Comparison of ENCODE assay signal across 8 cellular contexts in the genomic region with DNA sequence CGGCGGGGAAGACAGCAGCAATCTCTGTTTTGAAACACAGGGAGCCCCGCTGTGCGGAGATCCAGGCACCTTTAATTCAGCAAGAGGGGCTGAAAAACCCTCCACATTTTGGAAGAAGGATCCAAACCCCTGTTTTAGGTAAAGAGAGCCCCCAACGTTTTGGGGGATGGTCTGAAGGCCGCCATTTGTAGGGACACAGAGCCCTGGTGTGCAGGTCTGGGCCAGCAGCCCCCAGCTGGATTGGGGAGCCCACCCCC. TPM values are rescaled to one million over a fixed set of nuclear protein-coding genes. Genes with fewer than 3 reads are reported as not detected.
DNase-seq lines count a peak whose midpoint lies in the region; TF ChIP-seq lines count a peak whose summit lies in the region.

No MANE protein-coding gene starts in this region.

- H3K9me3 ChIP-seq in BLaER1 treated with 17β-estradiol and CSF1 and Interleukin-3, amounts not matched to agents 10 nM and 100 nM (replicated peaks in 1 of 11): no peaks in the 10 kb centered on the region
- H3K9me3 ChIP-seq in NT2/D1 (ENCODE audit: insufficient read depth, low read length): no peaks in the 10 kb centered on the region
- H3K9me3 ChIP-seq in effector memory CD4-positive, alpha-beta T cell (ENCODE audit: control insufficient read depth, low read length): no peaks in the 10 kb centered on the region
- no peaks in the 10 kb centered on the region for H3K9me3 ChIP-seq in neural progenitor cell (ENCODE audit: low read depth)

- no peak for DNase-seq in NT2/D1 (ENCODE audit: low read depth, low spot score)
- DNase-seq in effector memory CD4-positive, alpha-beta T cell: no peak
- DNase-seq in neural progenitor cell (ENCODE audit: low spot score): no peak
- DNase-seq in NCI-H2227 (lab: John Stamatoyannopoulos, UW; ENCODE audit: unreplicated experiment): no peak
- DNase-seq in midbrain (lab: John Stamatoyannopoulos, UW): no peak
- DNase-seq in activated CD4-positive, alpha-beta T cell treated with anti-CD3 and anti-CD28 coated beads for 1 hour: no peak
- DNase-seq in DMS153 (lab: John Stamatoyannopoulos, UW): no peak

- peak overlapping the region; percentile 84 for H3K4me3 Mint-ChIP-seq in neural progenitor cell

- H3K4me3 ChIP-seq in BLaER1 treated with 17β-estradiol and CSF1 and Interleukin-3, amounts not matched to agents 10 nM and 100 nM: peak overlapping the region in 9 of 10 experiments; percentile 56 to 79 (median 63); a peak in 16 of 20 replicates
- H3K4me3 ChIP-seq in NT2/D1 (ENCODE audit: insufficient read length, low read depth) (peak overlapping the region; percentile 72), neural progenitor cell (peak overlapping the region; percentile 60)
- peak overlapping the region; percentile 71 for H3K4me3 ChIP-seq in effector memory CD4-positive, alpha-beta T cell (ENCODE audit: insufficient read depth, low read depth, low read length, poor library complexity, severe bottlenecking)

- peak overlapping the region; percentile 67 to 89 (median 83) for H3K9ac ChIP-seq in BLaER1 treated with 17β-estradiol and CSF1 and Interleukin-3, amounts not matched to agents 10 nM and 100 nM
- H3K9ac ChIP-seq in NT2/D1 (ENCODE audit: insufficient read length, low read depth) (peak overlapping the region; percentile 86), neural progenitor cell (no peak overlapping the region)

- H3K4me1 ChIP-seq in BLaER1 treated with 17β-estradiol and CSF1 and Interleukin-3, amounts not matched to agents 10 nM and 100 nM: peaks cover 61 to 77% (median 71%) of the 10 kb centered on the region in 10 experiments
- H3K4me1 ChIP-seq in NT2/D1 (ENCODE audit: insufficient read depth, insufficient read length) (peaks cover 23% of the 10 kb centered on the region), neural progenitor cell (peaks cover 35% of the 10 kb centered on the region)
- peaks cover 39% of the 10 kb centered on the region for H3K4me1 ChIP-seq in effector memory CD4-positive, alpha-beta T cell (ENCODE audit: control insufficient read depth, insufficient read depth, low read length, poor library complexity, severe bottlenecking)

- peaks cover 16% of the 10 kb centered on the region for H3K27me3 Mint-ChIP-seq in neural progenitor cell (ENCODE audit: insufficient read depth, low read depth)

- peak overlapping the region; percentile 73 to 93 (median 85) for H3K27ac ChIP-seq in BLaER1 treated with 17β-estradiol and CSF1 and Interleukin-3, amounts not matched to agents 10 nM and 100 nM
- peak overlapping the region; percentile 87 for H3K27ac ChIP-seq in effector memory CD4-positive, alpha-beta T cell (ENCODE audit: insufficient read depth, low read length, poor library complexity, severe bottlenecking)
- H3K27ac ChIP-seq in neural progenitor cell: no peak overlapping the region

- peaks cover 4% of the 10 kb centered on the region for H3K36me3 Mint-ChIP-seq in neural progenitor cell

- H3K4me2 ChIP-seq in BLaER1 treated with 17β-estradiol and CSF1 and Interleukin-3, amounts not matched to agents 10 nM and 100 nM: peak overlapping the region; percentile 83 to 98 (median 95)
- peak overlapping the region; percentile 91 for H3K4me2 ChIP-seq in neural progenitor cell

- H3K36me3 ChIP-seq in BLaER1 treated with 17β-estradiol and CSF1 and Interleukin-3, amounts not matched to agents 10 nM and 100 nM: no peaks in the 10 kb centered on the region
- peaks cover 4% of the 10 kb centered on the region for H3K36me3 ChIP-seq in NT2/D1 (ENCODE audit: insufficient read depth, insufficient read length, low read length)
- no peaks in the 10 kb centered on the region for H3K36me3 ChIP-seq in effector memory CD4-positive, alpha-beta T cell (ENCODE audit: control insufficient read depth, insufficient read depth, low read length)
- no peaks in the 10 kb centered on the region for H3K36me3 ChIP-seq in neural progenitor cell

- peaks cover 2% of the 10 kb centered on the region for H3K9me3 Mint-ChIP-seq in neural progenitor cell

- H3K79me2 ChIP-seq in neural progenitor cell (ENCODE audit: low read depth): no peaks in the 10 kb centered on the region

- H2AFZ ChIP-seq in neural progenitor cell (replicated peaks): peak overlapping the region; percentile 52

- TF ChIP-seq CTCF in neural progenitor cell (IDR thresholded peaks at IDR 0.05): no peak

- H3K27me3 ChIP-seq in BLaER1 treated with 17β-estradiol and CSF1 and Interleukin-3, amounts not matched to agents 10 nM and 100 nM: no peaks in the 10 kb centered on the region
- H3K27me3 ChIP-seq in NT2/D1 (ENCODE audit: insufficient read depth, insufficient read length): peaks cover 3% of the 10 kb centered on the region
- H3K27me3 ChIP-seq in effector memory CD4-positive, alpha-beta T cell (replicated peaks; ENCODE audit: control insufficient read depth, insufficient read depth, low read length, poor library complexity, severe bottlenecking): no peaks in the 10 kb centered on the region
- H3K27me3 ChIP-seq in neural progenitor cell: peaks cover 10% of the 10 kb centered on the region

- H3K4me1 Mint-ChIP-seq in neural progenitor cell: peaks cover 38% of the 10 kb centered on the region

- no peak overlapping the region for H3K27ac Mint-ChIP-seq in neural progenitor cell

- H4K20me1 ChIP-seq in BLaER1 treated with 17β-estradiol and CSF1 and Interleukin-3, amounts not matched to agents 10 nM and 100 nM: peaks cover 0 to 6% (median 0%) of the 10 kb centered on the region in 11 experiments; a peak in 1 of 22 replicates
- no peaks in the 10 kb centered on the region for H4K20me1 ChIP-seq in neural progenitor cell (ENCODE audit: low read depth)

- peaks cover 59% of the 10 kb centered on the region for H3F3A ChIP-seq in neural progenitor cell (ENCODE audit: low read depth)

RNA-seq across cellular contexts. Expression of a gene that starts 3.5 kb away (rescaled TPM):
- total RNA-seq in neural progenitor cell (ENCODE audit: low replicate concordance): 14.3 and 25.1 TPM in 2 replicates

RNA-seq across cellular contexts. Expression of a gene that starts 12.5 kb away (rescaled TPM):
- 1.5 and 12.6 TPM in 2 replicates for total RNA-seq in neural progenitor cell (ENCODE audit: low replicate concordance)

RNA-seq across cellular contexts. Expression of a gene that starts 22.8 kb away (rescaled TPM):
- 463 and 727 TPM in 2 replicates for total RNA-seq in neural progenitor cell (ENCODE audit: low replicate concordance)

RNA-seq across cellular contexts. Expression of a gene that starts 23.0 kb away (rescaled TPM):
- total RNA-seq in neural progenitor cell (ENCODE audit: low replicate concordance): not detected in 2 replicates

RNA-seq across cellular contexts. Expression of a gene that starts 27.2 kb away (rescaled TPM):
- total RNA-seq in neural progenitor cell (ENCODE audit: low replicate concordance): not detected in 2 replicates
